ENCODE assay signal across 1 cellular context in the genomic region with DNA sequence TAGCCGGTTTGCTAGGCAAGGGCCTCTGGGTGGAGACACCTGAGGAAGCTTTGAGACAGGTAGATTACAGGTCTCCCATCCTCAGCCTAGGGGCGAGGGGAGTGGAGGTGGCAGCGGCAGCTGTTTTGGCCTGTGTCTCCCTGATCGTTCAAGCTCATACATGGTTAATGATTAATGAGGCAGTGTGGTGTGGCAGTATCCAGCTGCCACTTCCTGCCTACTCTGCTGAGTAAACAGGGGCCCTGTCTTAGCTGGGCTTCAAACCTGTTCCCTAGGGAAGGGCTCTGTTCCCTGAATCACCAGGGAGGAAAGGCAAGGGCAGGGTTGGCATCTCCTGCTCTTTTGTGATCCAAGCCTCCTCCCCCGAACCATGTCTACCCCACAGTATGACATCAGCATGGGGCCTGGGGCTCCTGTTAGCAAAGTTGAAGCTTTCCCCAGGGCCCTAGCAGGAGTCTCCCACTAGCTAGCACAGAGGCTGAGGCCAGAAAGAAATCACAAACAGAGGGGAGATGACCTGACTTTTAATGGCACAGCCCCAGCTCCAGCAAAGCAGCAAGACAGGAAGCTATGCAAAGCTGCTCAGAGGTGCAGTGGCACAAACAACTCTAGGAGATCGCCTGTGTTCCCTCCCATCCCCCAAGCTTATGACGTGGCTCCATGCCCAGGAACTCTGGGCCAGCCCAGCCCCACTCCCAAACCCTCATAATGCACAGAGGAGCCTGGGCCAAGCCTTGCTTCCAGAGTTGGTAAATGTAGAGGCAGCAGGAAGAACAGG.
A peak's percentile ranks its signal among the peaks of the same experiment; 100 is the strongest.
TF ChIP-seq lines count a peak whose summit lies in the region.

No MANE protein-coding gene starts in this region.

TF ChIP-seq in HepG2, 621 proteins besides CTCF, POLR2A, EP300 and RAD21 (continued from another document and continues in another):
- TF ChIP-seq ZNF878 (CRISPR knock-in tag; IDR thresholded peaks at IDR 0.05) (peak; percentile 82; the same call in 1 of the 2 replicates), HOXA3 (CRISPR knock-in tag; IDR thresholded peaks at IDR 0.05) (0 out of 2 replicates have a peak, but pooled peaks have one; percentile 30), ZNF574 (CRISPR knock-in tag; IDR thresholded peaks at IDR 0.05) (peak; percentile 80), MED1 (CRISPR knock-in tag; IDR thresholded peaks at IDR 0.05) (peak; percentile 80), SALL1 (CRISPR knock-in tag; IDR thresholded peaks at IDR 0.05) (peak; percentile 75; the same call in 1 of the 2 replicates), MYNN (CRISPR knock-in tag; IDR thresholded peaks at IDR 0.05; ENCODE audit: low read depth) (0 out of 2 replicates have a peak, but pooled peaks have one; percentile 45), MTERF4 (CRISPR knock-in tag; IDR thresholded peaks at IDR 0.05) (peak; percentile 48; the same call in 1 of the 2 replicates), ZNF224 (CRISPR knock-in tag; IDR thresholded peaks at IDR 0.05) (peak; percentile 66; the same call in 1 of the 2 replicates), KDM6A (CRISPR knock-in tag; IDR thresholded peaks at IDR 0.05; ENCODE audit: low read depth) (peak; percentile 73), HDAC1 (CRISPR knock-in tag; IDR thresholded peaks at IDR 0.05) (peak; percentile 86), ZNF124 (CRISPR knock-in tag; IDR thresholded peaks at IDR 0.05) (0 out of 2 replicates have a peak, but pooled peaks have one; percentile 10), KMT2A (CRISPR knock-in tag; IDR thresholded peaks at IDR 0.05) (peak; percentile 48), EZH2 (conservative IDR thresholded peaks at IDR 0.05; ENCODE audit: low read depth, low read length) (no peak), ZXDC (CRISPR knock-in tag; IDR thresholded peaks at IDR 0.05) (peak; percentile 30; the same call in 1 of the 2 replicates), GABPB1 (CRISPR knock-in tag; IDR thresholded peaks at IDR 0.05) (peak; percentile 70), CENPT (CRISPR knock-in tag; IDR thresholded peaks at IDR 0.05; ENCODE audit: low read depth) (no peak), DMAP1 (CRISPR knock-in tag; IDR thresholded peaks at IDR 0.05) (peak; percentile 57; the same call in 1 of the 2 replicates), ZNF605 (CRISPR knock-in tag; IDR thresholded peaks at IDR 0.05) (peak; percentile 97), BRD4 (CRISPR knock-in tag; IDR thresholded peaks at IDR 0.05) (peak; percentile 33; the same call in 1 of the 2 replicates), RBFOX2 (IDR thresholded peaks at IDR 0.05; ENCODE audit: low read depth, low read length) (peak; percentile 54; the same call in 1 of the 2 replicates), ZSCAN20 (CRISPR knock-in tag; IDR thresholded peaks at IDR 0.05; ENCODE audit: borderline replicate concordance) (no peak), CHD4 (IDR thresholded peaks at IDR 0.05; ENCODE audit: borderline replicate concordance, low read length) (no peak), ZNF891 (CRISPR knock-in tag; IDR thresholded peaks at IDR 0.05) (peak; percentile 88), MEIS2 (CRISPR knock-in tag; IDR thresholded peaks at IDR 0.05) (peak; percentile 67; the same call in 1 of the 2 replicates), ARNT2 (CRISPR knock-in tag; IDR thresholded peaks at IDR 0.05; ENCODE audit: low read depth) (peak; percentile 82; the same call in 1 of the 2 replicates), ZFP91 (CRISPR knock-in tag; IDR thresholded peaks at IDR 0.05; ENCODE audit: borderline replicate concordance) (peak; percentile 59; the same call in 1 of the 2 replicates)
- TF ChIP-seq, protein P1, sequence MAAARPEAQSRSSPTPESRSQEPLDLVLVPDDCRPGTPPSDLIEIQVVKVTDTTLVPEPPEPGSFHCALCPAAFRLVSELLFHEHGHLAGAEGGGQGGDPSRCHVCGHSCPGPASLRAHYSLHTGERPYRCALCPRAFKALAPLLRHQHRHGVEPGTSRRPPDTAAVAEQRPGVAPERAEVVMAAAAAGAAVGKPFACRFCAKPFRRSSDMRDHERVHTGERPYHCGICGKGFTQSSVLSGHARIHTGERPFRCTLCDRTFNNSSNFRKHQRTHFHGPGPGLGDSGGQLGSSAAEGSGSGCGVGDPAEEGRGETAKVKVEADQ (CRISPR knock-in tag; IDR thresholded peaks at IDR 0.05; ENCODE audit: borderline replicate concordance), result 0 out of 2 replicates have a peak, but pooled peaks have one; percentile 83
- TF ChIP-seq, protein P2, sequence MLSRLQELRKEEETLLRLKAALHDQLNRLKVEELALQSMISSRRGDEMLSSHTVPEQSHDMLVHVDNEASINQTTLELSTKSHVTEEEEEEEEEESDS (CRISPR knock-in tag; IDR thresholded peaks at IDR 0.05; ENCODE audit: borderline replicate concordance), result no peak; the same call in 1 of the 2 replicates
- TF ChIP-seq, protein P3, sequence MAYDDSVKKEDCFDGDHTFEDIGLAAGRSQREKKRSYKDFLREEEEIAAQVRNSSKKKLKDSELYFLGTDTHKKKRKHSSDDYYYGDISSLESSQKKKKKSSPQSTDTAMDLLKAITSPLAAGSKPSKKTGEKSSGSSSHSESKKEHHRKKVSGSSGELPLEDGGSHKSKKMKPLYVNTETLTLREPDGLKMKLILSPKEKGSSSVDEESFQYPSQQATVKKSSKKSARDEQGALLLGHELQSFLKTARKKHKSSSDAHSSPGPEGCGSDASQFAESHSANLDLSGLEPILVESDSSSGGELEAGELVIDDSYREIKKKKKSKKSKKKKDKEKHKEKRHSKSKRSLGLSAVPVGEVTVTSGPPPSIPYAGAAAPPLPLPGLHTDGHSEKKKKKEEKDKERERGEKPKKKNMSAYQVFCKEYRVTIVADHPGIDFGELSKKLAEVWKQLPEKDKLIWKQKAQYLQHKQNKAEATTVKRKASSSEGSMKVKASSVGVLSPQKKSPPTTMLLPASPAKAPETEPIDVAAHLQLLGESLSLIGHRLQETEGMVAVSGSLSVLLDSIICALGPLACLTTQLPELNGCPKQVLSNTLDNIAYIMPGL (CRISPR knock-in tag; IDR thresholded peaks at IDR 0.05; ENCODE audit: borderline replicate concordance in 1 of 2, low read depth in 1 of 2), result peak in 1 of 2 experiments; percentile 70; a peak in 3 of 4 replicates
- TF ChIP-seq, protein P4, sequence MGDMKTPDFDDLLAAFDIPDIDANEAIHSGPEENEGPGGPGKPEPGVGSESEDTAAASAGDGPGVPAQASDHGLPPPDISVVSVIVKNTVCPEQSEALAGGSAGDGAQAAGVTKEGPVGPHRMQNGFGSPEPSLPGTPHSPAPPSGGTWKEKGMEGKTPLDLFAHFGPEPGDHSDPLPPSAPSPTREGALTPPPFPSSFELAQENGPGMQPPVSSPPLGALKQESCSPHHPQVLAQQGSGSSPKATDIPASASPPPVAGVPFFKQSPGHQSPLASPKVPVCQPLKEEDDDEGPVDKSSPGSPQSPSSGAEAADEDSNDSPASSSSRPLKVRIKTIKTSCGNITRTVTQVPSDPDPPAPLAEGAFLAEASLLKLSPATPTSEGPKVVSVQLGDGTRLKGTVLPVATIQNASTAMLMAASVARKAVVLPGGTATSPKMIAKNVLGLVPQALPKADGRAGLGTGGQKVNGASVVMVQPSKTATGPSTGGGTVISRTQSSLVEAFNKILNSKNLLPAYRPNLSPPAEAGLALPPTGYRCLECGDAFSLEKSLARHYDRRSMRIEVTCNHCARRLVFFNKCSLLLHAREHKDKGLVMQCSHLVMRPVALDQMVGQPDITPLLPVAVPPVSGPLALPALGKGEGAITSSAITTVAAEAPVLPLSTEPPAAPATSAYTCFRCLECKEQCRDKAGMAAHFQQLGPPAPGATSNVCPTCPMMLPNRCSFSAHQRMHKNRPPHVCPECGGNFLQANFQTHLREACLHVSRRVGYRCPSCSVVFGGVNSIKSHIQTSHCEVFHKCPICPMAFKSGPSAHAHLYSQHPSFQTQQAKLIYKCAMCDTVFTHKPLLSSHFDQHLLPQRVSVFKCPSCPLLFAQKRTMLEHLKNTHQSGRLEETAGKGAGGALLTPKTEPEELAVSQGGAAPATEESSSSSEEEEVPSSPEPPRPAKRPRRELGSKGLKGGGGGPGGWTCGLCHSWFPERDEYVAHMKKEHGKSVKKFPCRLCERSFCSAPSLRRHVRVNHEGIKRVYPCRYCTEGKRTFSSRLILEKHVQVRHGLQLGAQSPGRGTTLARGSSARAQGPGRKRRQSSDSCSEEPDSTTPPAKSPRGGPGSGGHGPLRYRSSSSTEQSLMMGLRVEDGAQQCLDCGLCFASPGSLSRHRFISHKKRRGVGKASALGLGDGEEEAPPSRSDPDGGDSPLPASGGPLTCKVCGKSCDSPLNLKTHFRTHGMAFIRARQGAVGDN (CRISPR knock-in tag; IDR thresholded peaks at IDR 0.05), result peak; percentile 83
- TF ChIP-seq, protein P5, sequence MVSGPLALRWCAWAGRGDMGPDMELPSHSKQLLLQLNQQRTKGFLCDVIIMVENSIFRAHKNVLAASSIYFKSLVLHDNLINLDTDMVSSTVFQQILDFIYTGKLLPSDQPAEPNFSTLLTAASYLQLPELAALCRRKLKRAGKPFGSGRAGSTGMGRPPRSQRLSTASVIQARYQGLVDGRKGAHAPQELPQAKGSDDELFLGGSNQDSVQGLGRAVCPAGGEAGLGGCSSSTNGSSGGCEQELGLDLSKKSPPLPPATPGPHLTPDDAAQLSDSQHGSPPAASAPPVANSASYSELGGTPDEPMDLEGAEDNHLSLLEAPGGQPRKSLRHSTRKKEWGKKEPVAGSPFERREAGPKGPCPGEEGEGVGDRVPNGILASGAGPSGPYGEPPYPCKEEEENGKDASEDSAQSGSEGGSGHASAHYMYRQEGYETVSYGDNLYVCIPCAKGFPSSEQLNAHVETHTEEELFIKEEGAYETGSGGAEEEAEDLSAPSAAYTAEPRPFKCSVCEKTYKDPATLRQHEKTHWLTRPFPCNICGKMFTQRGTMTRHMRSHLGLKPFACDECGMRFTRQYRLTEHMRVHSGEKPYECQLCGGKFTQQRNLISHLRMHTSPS (CRISPR knock-in tag; IDR thresholded peaks at IDR 0.05; ENCODE audit: low read depth), result peak; percentile 97
- TF ChIP-seq, protein P6, sequence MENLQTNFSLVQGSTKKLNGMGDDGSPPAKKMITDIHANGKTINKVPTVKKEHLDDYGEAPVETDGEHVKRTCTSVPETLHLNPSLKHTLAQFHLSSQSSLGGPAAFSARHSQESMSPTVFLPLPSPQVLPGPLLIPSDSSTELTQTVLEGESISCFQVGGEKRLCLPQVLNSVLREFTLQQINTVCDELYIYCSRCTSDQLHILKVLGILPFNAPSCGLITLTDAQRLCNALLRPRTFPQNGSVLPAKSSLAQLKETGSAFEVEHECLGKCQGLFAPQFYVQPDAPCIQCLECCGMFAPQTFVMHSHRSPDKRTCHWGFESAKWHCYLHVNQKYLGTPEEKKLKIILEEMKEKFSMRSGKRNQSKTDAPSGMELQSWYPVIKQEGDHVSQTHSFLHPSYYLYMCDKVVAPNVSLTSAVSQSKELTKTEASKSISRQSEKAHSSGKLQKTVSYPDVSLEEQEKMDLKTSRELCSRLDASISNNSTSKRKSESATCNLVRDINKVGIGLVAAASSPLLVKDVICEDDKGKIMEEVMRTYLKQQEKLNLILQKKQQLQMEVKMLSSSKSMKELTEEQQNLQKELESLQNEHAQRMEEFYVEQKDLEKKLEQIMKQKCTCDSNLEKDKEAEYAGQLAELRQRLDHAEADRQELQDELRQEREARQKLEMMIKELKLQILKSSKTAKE (CRISPR knock-in tag; IDR thresholded peaks at IDR 0.05; ENCODE audit: borderline replicate concordance), result no peak
